Comparison of ENCODE assay signal across 16 cellular contexts in genomic region chr20:61839912-61840441, GRCh38.
DNase-seq lines count a peak whose midpoint lies in the region; ATAC-seq and TF ChIP-seq lines count a peak whose summit lies in the region.
"Had no signal": no experiment of that assay in that cellular context is flagged by ENCODE, and none has a peak within 500 bp of the region (broad histone marks: within the 10 kb centered on the region; RNA-seq: fewer than 3 reads in every experiment).

No MANE protein-coding gene starts in this region.

- H4K5ac ChIP-seq in IMR-90 (ENCODE audit: low read depth, low read length): no peak overlapping the region

- H2BK120ac ChIP-seq in IMR-90 (ENCODE audit: low read depth, low read length): no peak overlapping the region

- TF ChIP-seq RAD21 in IMR-90 (IDR thresholded peaks at IDR 0.05; ENCODE audit: low read length): no peak

- CTCF ChIA-PET in IMR-90 (lab: Yijun Ruan, JAX): no interaction called here

- H3F3A ChIP-seq in neural progenitor cell (ENCODE audit: low read depth): no peaks in the 10 kb centered on the region

- intact Hi-C loops in IMR-90 (cut with micrococcal nuclease): no loop called here

- no peak overlapping the region for H2BK20ac ChIP-seq in IMR-90 (ENCODE audit: low read depth, low read length)

- H2BK5ac ChIP-seq in IMR-90 (ENCODE audit: low read depth, low read length, poor library complexity, severe bottlenecking): peak overlapping the region; percentile 67

- H3K27ac ChIP-seq in IMR-90 (ENCODE audit: insufficient read depth, low read length) (no peak overlapping the region), endodermal cell (ENCODE audit: low read depth, low read length) (peak overlapping the region; percentile 38), neural progenitor cell (no peak overlapping the region)
- H3K27ac ChIP-seq: A549, C4-2B had no signal

- H3K9ac ChIP-seq in IMR-90 (ENCODE audit: low read depth, low read length) (no peak overlapping the region), endodermal cell (ENCODE audit: extremely low read depth, low read length, poor library complexity, severe bottlenecking) (no peak overlapping the region), neural progenitor cell (no peak overlapping the region)

- H3K4me1 Mint-ChIP-seq in endodermal cell: peaks cover 2% of the 10 kb centered on the region
- peaks cover 15% of the 10 kb centered on the region for H3K4me1 Mint-ChIP-seq in neural progenitor cell
- H3K4me1 Mint-ChIP-seq: CD4-positive, alpha-beta memory T cell had no signal

- WGBS in IMR-90 (ENCODE audit: extremely low coverage in 2 of 2, insufficient read length in 1 of 2), 2 experiments: 43% methylated on average over 6 of the region's 10 CpGs; no CpG with 5 or more reads in 1 of the 2 experiments
- 89 to 93% methylated on average over 7 to 10 of the region's 10 CpGs for WGBS in endodermal cell (ENCODE audit: insufficient coverage in 1 of 2, insufficient read length in 1 of 2), 2 experiments

- H3K14ac ChIP-seq in IMR-90 (replicated peaks; ENCODE audit: low read depth, low read length): no peak overlapping the region

- H3K4me1 ChIP-seq in IMR-90 (ENCODE audit: control insufficient read depth, insufficient read depth, low read length) (no peaks in the 10 kb centered on the region), endodermal cell (ENCODE audit: control insufficient read depth, insufficient read depth, low read length) (no peaks in the 10 kb centered on the region), neural progenitor cell (no peaks in the 10 kb centered on the region)
- H3K4me1 ChIP-seq: A549, BE2C had no signal

- H3K27me3 Mint-ChIP-seq in endodermal cell (ENCODE audit: insufficient read depth) (no peaks in the 10 kb centered on the region), neural progenitor cell (ENCODE audit: insufficient read depth, low read depth) (no peaks in the 10 kb centered on the region)
- H3K27me3 Mint-ChIP-seq: CD4-positive, alpha-beta memory T cell had no signal

- no peak for TF ChIP-seq CTCF in IMR-90 (conservative IDR thresholded peaks at IDR 0.05; ENCODE audit: low read depth, low read length)
- TF ChIP-seq CTCF in endodermal cell (conservative IDR thresholded peaks at IDR 0.05): no peak
- TF ChIP-seq CTCF in neural progenitor cell (IDR thresholded peaks at IDR 0.05): no peak

- H3K9me3 Mint-ChIP-seq in endodermal cell (no peaks in the 10 kb centered on the region), neural progenitor cell (peaks cover 3% of the 10 kb centered on the region)
- H3K9me3 Mint-ChIP-seq: CD4-positive, alpha-beta memory T cell had no signal

- H3K79me1 ChIP-seq in IMR-90 (ENCODE audit: low read depth in 1 of 2, low read length in 2 of 2): no peaks in the 10 kb centered on the region

- H3K23ac ChIP-seq in IMR-90 (ENCODE audit: low read depth, low read length): no peak overlapping the region

- H4K20me1 ChIP-seq in IMR-90 (ENCODE audit: insufficient read depth, low read length) (no peaks in the 10 kb centered on the region), neural progenitor cell (ENCODE audit: low read depth) (no peaks in the 10 kb centered on the region)

- no peak overlapping the region for H4K91ac ChIP-seq in IMR-90 (ENCODE audit: insufficient read depth, low read depth, low read length)

- no peak overlapping the region for H3K4me2 ChIP-seq in IMR-90 (ENCODE audit: low read depth, low read length)
- no peak overlapping the region for H3K4me2 ChIP-seq in neural progenitor cell
- H3K4me2 ChIP-seq: A549 had no signal

- H3K4me3 Mint-ChIP-seq in endodermal cell: no peak overlapping the region
- no peak overlapping the region for H3K4me3 Mint-ChIP-seq in neural progenitor cell
- H3K4me3 Mint-ChIP-seq: CD4-positive, alpha-beta memory T cell had no signal

- no peaks in the 10 kb centered on the region for H3K79me2 ChIP-seq in neural progenitor cell (ENCODE audit: low read depth)

- no peak overlapping the region for H3K56ac ChIP-seq in IMR-90 (ENCODE audit: extremely low read depth, insufficient read depth, low read length)

- POLR2A ChIA-PET in IMR-90 (lab: Charles Lee; ENCODE audit: unreplicated experiment): no interaction called here

- H4K8ac ChIP-seq in IMR-90 (ENCODE audit: low read depth in 2 of 2, low read length in 2 of 2): no peak overlapping the region

- no peaks in the 10 kb centered on the region for H3K27me3 ChIP-seq in IMR-90 (ENCODE audit: control insufficient read depth, insufficient read depth, low read length)
- H3K27me3 ChIP-seq in endodermal cell (ENCODE audit: control insufficient read depth, insufficient read depth, low read length, poor library complexity, severe bottlenecking): no peaks in the 10 kb centered on the region
- H3K27me3 ChIP-seq in neural progenitor cell: peaks cover 4% of the 10 kb centered on the region
- H3K27me3 ChIP-seq: BE2C had no signal

- H3K4me3 ChIP-seq in IMR-90 (ENCODE audit: insufficient read depth, low read depth, low read length) (no peak overlapping the region), endodermal cell (ENCODE audit: low read length) (no peak overlapping the region), neural progenitor cell (no peak overlapping the region)
- H3K4me3 ChIP-seq: A549, K562 had no signal

- H3K9me1 ChIP-seq in IMR-90 (ENCODE audit: insufficient read depth, low read length): no peaks in the 10 kb centered on the region

- in situ Hi-C loops in IMR-90 (cut with MboI; ENCODE audit: low sequenced_read_pairs): no loop called here
- in situ Hi-C loops in G401 (cut with HindIII; ENCODE audit: low sequenced_read_pairs): no loop called here

- H2AK9ac ChIP-seq in IMR-90 (replicated peaks; ENCODE audit: low read depth, low read length, poor library complexity): no peak overlapping the region

- DNase-seq in IMR-90: no peak
- no peak for DNase-seq in endodermal cell
- no peak for DNase-seq in neural progenitor cell (ENCODE audit: low spot score)
- peak; percentile 61 for DNase-seq in retina
- DNase-seq in COLO668 (lab: John Stamatoyannopoulos, UW; ENCODE audit: unreplicated experiment): no peak
- DNase-seq in G401 (ENCODE audit: low spot score): no peak
- DNase-seq: BE2C; CD4-positive, alpha-beta memory T cell; COR-L47; DND-41; GF-D8 had no signal

- H3K36me3 Mint-ChIP-seq in endodermal cell (ENCODE audit: low read depth) (no peaks in the 10 kb centered on the region), neural progenitor cell (no peaks in the 10 kb centered on the region)
- H3K36me3 Mint-ChIP-seq: CD4-positive, alpha-beta memory T cell had no signal

- ATAC-seq in IMR-90 (ENCODE audit: low read depth) (no peak), HG02840 (IDR thresholded peaks at IDR 0.05; ENCODE audit: low FRiP score, unreplicated experiment) (no peak)
- ATAC-seq: A549, HCT116, K562 had no signal

- H3K9me3 ChIP-seq in IMR-90 (ENCODE audit: control insufficient read depth, insufficient read depth, low read length) (no peaks in the 10 kb centered on the region), endodermal cell (ENCODE audit: control insufficient read depth, low read length) (no peaks in the 10 kb centered on the region), neural progenitor cell (ENCODE audit: low read depth) (no peaks in the 10 kb centered on the region)
- H3K9me3 ChIP-seq: A549, BE2C had no signal

- TF ChIP-seq POLR2A in IMR-90 (IDR thresholded peaks at IDR 0.05; ENCODE audit: low read depth, low read length): no peak

- no peak overlapping the region for H3K4ac ChIP-seq in IMR-90 (ENCODE audit: low read depth, low read length)

- H3K27ac Mint-ChIP-seq in endodermal cell: no peak overlapping the region
- peak overlapping the region; percentile 58 for H3K27ac Mint-ChIP-seq in neural progenitor cell
- H3K27ac Mint-ChIP-seq: CD4-positive, alpha-beta memory T cell had no signal

- H2AFZ ChIP-seq in IMR-90 (replicated peaks; ENCODE audit: low read length, poor library complexity) (no peak overlapping the region), neural progenitor cell (replicated peaks) (no peak overlapping the region)

- dilution Hi-C loops in IMR-90 (cut with HindIII; ENCODE audit: low sequenced_read_pairs, unreplicated experiment): no loop called here

- no peak overlapping the region for H2BK15ac ChIP-seq in IMR-90 (ENCODE audit: low read depth, low read length)

- H3K36me3 ChIP-seq in IMR-90 (ENCODE audit: control insufficient read depth, insufficient read depth, low read length) (no peaks in the 10 kb centered on the region), endodermal cell (ENCODE audit: control insufficient read depth, insufficient read depth, low read length) (no peaks in the 10 kb centered on the region), neural progenitor cell (no peaks in the 10 kb centered on the region)
- H3K36me3 ChIP-seq: BE2C had no signal

- H2AK5ac ChIP-seq in IMR-90 (ENCODE audit: low read depth, low read length): no peak overlapping the region

- BruUV-seq in IMR-90 (replicated peaks; lab: Mats Ljungman, UMichigan): no TSS peak

- no peak overlapping the region for H3K18ac ChIP-seq in IMR-90 (ENCODE audit: low read depth, low read length)

TF ChIP-seq in IMR-90, 13 proteins besides CTCF, POLR2A, EP300 and RAD21:
- TF ChIP-seq SMC3 (IDR thresholded peaks at IDR 0.05; ENCODE audit: low read depth, low read length): no peak
- no peak for TF ChIP-seq CEBPB (IDR thresholded peaks at IDR 0.05; ENCODE audit: low read depth, low read length)
- no peak for TF ChIP-seq MAZ (IDR thresholded peaks at IDR 0.05; ENCODE audit: borderline replicate concordance, low read depth, low read length)
- TF ChIP-seq CHD1 (IDR thresholded peaks at IDR 0.05; ENCODE audit: low read depth, low read length): no peak
- no peak for TF ChIP-seq NFE2L2 (IDR thresholded peaks at IDR 0.05; ENCODE audit: low read depth, low read length)
- TF ChIP-seq MXI1 (IDR thresholded peaks at IDR 0.05; ENCODE audit: borderline replicate concordance, low read depth, low read length): no peak
- TF ChIP-seq FOS (IDR thresholded peaks at IDR 0.05; ENCODE audit: low read depth, low read length): no peak
- no peak for TF ChIP-seq BHLHE40 (IDR thresholded peaks at IDR 0.05; ENCODE audit: low read depth, low read length)
TF ChIP-seq in IMR-90: peak in this region for 0.
